Comparison of ENCODE assay signal across 17 cellular contexts in genomic region chr1:15786581-15786980, GRCh38. TPM values are rescaled to one million over a fixed set of nuclear protein-coding genes. Genes with fewer than 3 reads are reported as not detected.
DNase-seq lines count a peak whose midpoint lies in the region; ATAC-seq and TF ChIP-seq lines count a peak whose summit lies in the region.
"Had no signal": no experiment of that assay in that cellular context is flagged by ENCODE, and none has a peak within 500 bp of the region (broad histone marks: within the 10 kb centered on the region; RNA-seq: fewer than 3 reads in every experiment).

No MANE protein-coding gene starts in this region.

- no peak overlapping the region for H3K23ac ChIP-seq in IMR-90 (ENCODE audit: low read depth, low read length)

- H3K9ac ChIP-seq in IMR-90 (ENCODE audit: low read depth, low read length) = no peak overlapping the region

- 0 out of 4 replicates have a peak, but pooled peaks cover 0 to 3% of the 10 kb centered on the region in 2 experiments for H3K79me1 ChIP-seq in IMR-90 (ENCODE audit: low read depth in 1 of 2, low read length in 2 of 2)

- H3K27ac ChIP-seq in IMR-90 (ENCODE audit: insufficient read depth, low read length) (no peak overlapping the region), coronary artery (peak overlapping the region; percentile 67 to 77), mesodermal cell (ENCODE audit: low read depth, low read length, severe bottlenecking) (peak overlapping the region; percentile 5), upper lobe of right lung (no peak overlapping the region)

- H3K4ac ChIP-seq in IMR-90 (ENCODE audit: low read depth, low read length) = no peak overlapping the region

- no peak overlapping the region for H2BK20ac ChIP-seq in IMR-90 (ENCODE audit: low read depth, low read length)

- TF ChIP-seq POLR2A in IMR-90 (IDR thresholded peaks at IDR 0.05; ENCODE audit: low read depth, low read length) = no peak

- intact Hi-C loops in IMR-90 (cut with micrococcal nuclease) = no loop called here
- intact Hi-C loops in upper lobe of right lung (cut with DNase I) = no loop called here

- peak; percentile 31 for ATAC-seq in IMR-90 (ENCODE audit: low read depth)
- ATAC-seq in upper lobe of right lung = peak; percentile 40
- no peak for ATAC-seq in HG02763 (IDR thresholded peaks at IDR 0.05; ENCODE audit: unreplicated experiment)
- ATAC-seq: activated naive CD8-positive, alpha-beta T cell treated with anti-CD3 and anti-CD28 coated beads, Interleukin-2, amount 50 U/mL, for 24 hours had no signal

- dilution Hi-C loops in IMR-90 (cut with HindIII; ENCODE audit: low sequenced_read_pairs, unreplicated experiment) = no loop called here

- TF ChIP-seq RAD21 in IMR-90 (IDR thresholded peaks at IDR 0.05; ENCODE audit: low read length) = no peak

- H4K5ac ChIP-seq in IMR-90 (ENCODE audit: low read depth, low read length) = no peak overlapping the region

- no peak overlapping the region for H3K56ac ChIP-seq in IMR-90 (ENCODE audit: extremely low read depth, insufficient read depth, low read length)

- H3K14ac ChIP-seq in IMR-90 (replicated peaks; ENCODE audit: low read depth, low read length) = 0 out of 2 replicates have a peak overlapping the region, but pooled peaks have one; percentile 27

- 0 out of 2 replicates have a peak, but pooled peaks cover 3% of the 10 kb centered on the region for H3K4me1 ChIP-seq in IMR-90 (ENCODE audit: control insufficient read depth, insufficient read depth, low read length)
- no peaks in the 10 kb centered on the region for H3K4me1 ChIP-seq in mesodermal cell (ENCODE audit: control insufficient read depth, insufficient read depth, low read length, poor library complexity, severe bottlenecking)
- H3K4me1 ChIP-seq in upper lobe of right lung = no peaks in the 10 kb centered on the region

- H4K91ac ChIP-seq in IMR-90 (ENCODE audit: insufficient read depth, low read depth, low read length) = no peak overlapping the region; the same call in 1 of the 2 replicates

- H2BK120ac ChIP-seq in IMR-90 (ENCODE audit: low read depth, low read length) = no peak overlapping the region

- WGBS in IMR-90 (ENCODE audit: extremely low coverage in 2 of 2, insufficient read length in 1 of 2), 2 experiments = 64% methylated on average over 7 of the region's 10 CpGs; no CpG with 5 or more reads in 1 of the 2 experiments
- WGBS in mesodermal cell (ENCODE audit: insufficient coverage in 2 of 2), 2 experiments = 83 to 88% methylated on average over 7 to 9 of the region's 10 CpGs

- H3K4me3 ChIP-seq in IMR-90 (ENCODE audit: insufficient read depth, low read depth, low read length) (no peak overlapping the region), coronary artery (no peak overlapping the region), mesodermal cell (ENCODE audit: extremely low read depth, insufficient read depth, low read length, poor library complexity, severe bottlenecking) (no peak overlapping the region), upper lobe of right lung (no peak overlapping the region)
- H3K4me3 ChIP-seq: lung had no signal

- CTCF ChIA-PET in IMR-90 (lab: Yijun Ruan, JAX) = no interaction called here

- no peak overlapping the region for H3K18ac ChIP-seq in IMR-90 (ENCODE audit: low read depth, low read length)

- DNase-seq in IMR-90 = peak; percentile 18
- no peak for DNase-seq in coronary artery (ENCODE audit: low spot score)
- no peak for DNase-seq in upper lobe of right lung
- no peak for DNase-seq in HK-2 (ENCODE audit: unreplicated experiment)
- DNase-seq in NCI-H748 (lab: John Stamatoyannopoulos, UW; ENCODE audit: unreplicated experiment) = no peak
- DNase-seq: activated CD8-positive, alpha-beta memory T cell treated with anti-CD3 and anti-CD28 coated beads, Interleukin-2, amount 50 U/mL, for 4 hours; activated naive CD8-positive, alpha-beta T cell treated with anti-CD3 and anti-CD28 coated beads, Interleukin-2, amount 50 U/mL, for 24 hours; glutamatergic neuron; NCI-H1092; NCI-H446; SHP77; stimulated activated CD4-positive, alpha-beta T cell treated with anti-CD3 and anti-CD28 coated beads, Interleukin-4, amount 100 ng/mL, for 24 hours had no signal

- peaks cover 3% of the 10 kb centered on the region for H4K20me1 ChIP-seq in IMR-90 (ENCODE audit: insufficient read depth, low read length)

- no peak overlapping the region; the same call in 1 of the 2 replicates for H2AK5ac ChIP-seq in IMR-90 (ENCODE audit: low read depth, low read length)

- in situ Hi-C loops in IMR-90 (cut with MboI; ENCODE audit: low sequenced_read_pairs) = loop anchor here (25.0 kb wide), 1 partner anchor 401 kb away; no protein-coding TSS in a partner anchor

- no TSS peak for BruUV-seq in IMR-90 (replicated peaks; lab: Mats Ljungman, UMichigan)

- H2BK5ac ChIP-seq in IMR-90 (ENCODE audit: low read depth, low read length, poor library complexity, severe bottlenecking) = no peak overlapping the region

- H3K9me3 ChIP-seq in IMR-90 (ENCODE audit: control insufficient read depth, insufficient read depth, low read length) (no peaks in the 10 kb centered on the region), mesodermal cell (ENCODE audit: control insufficient read depth, low read length) (no peaks in the 10 kb centered on the region), upper lobe of right lung (no peaks in the 10 kb centered on the region)

- no peak overlapping the region for H2AFZ ChIP-seq in IMR-90 (replicated peaks; ENCODE audit: low read length, poor library complexity)

- no peak overlapping the region; a peak in 1 of 4 replicates for H4K8ac ChIP-seq in IMR-90 (ENCODE audit: low read depth in 2 of 2, low read length in 2 of 2)

- peaks cover 5% of the 10 kb centered on the region for H3K9me1 ChIP-seq in IMR-90 (ENCODE audit: insufficient read depth, low read length)

- H2BK15ac ChIP-seq in IMR-90 (ENCODE audit: low read depth, low read length) = no peak overlapping the region

- H3K27me3 ChIP-seq in IMR-90 (ENCODE audit: control insufficient read depth, insufficient read depth, low read length) (no peaks in the 10 kb centered on the region), upper lobe of right lung (no peaks in the 10 kb centered on the region)

- no peak overlapping the region for H3K4me2 ChIP-seq in IMR-90 (ENCODE audit: low read depth, low read length)

- no peak overlapping the region for H2AK9ac ChIP-seq in IMR-90 (replicated peaks; ENCODE audit: low read depth, low read length, poor library complexity)

- H3K36me3 ChIP-seq in IMR-90 (ENCODE audit: control insufficient read depth, insufficient read depth, low read length) (peaks cover 30% of the 10 kb centered on the region), mesodermal cell (ENCODE audit: control insufficient read depth, insufficient read depth, low read length) (peaks cover 40% of the 10 kb centered on the region), upper lobe of right lung (peaks cover 6% of the 10 kb centered on the region)

- POLR2A ChIA-PET in IMR-90 (lab: Charles Lee; ENCODE audit: unreplicated experiment) = no interaction called here

- TF ChIP-seq CTCF in IMR-90 (conservative IDR thresholded peaks at IDR 0.05; ENCODE audit: low read depth, low read length) = no peak
- TF ChIP-seq CTCF in coronary artery (IDR thresholded peaks at IDR 0.05) = no peak
- TF ChIP-seq CTCF in upper lobe of right lung (IDR thresholded peaks at IDR 0.05) = no peak

TF ChIP-seq in IMR-90, 13 proteins besides CTCF, POLR2A, EP300 and RAD21 (continues in another document):
- TF ChIP-seq BHLHE40 (IDR thresholded peaks at IDR 0.05; ENCODE audit: low read depth, low read length) (no peak), NFE2L2 (IDR thresholded peaks at IDR 0.05; ENCODE audit: low read depth, low read length) (no peak), SMC3 (IDR thresholded peaks at IDR 0.05; ENCODE audit: low read depth, low read length) (no peak), RFX5 (IDR thresholded peaks at IDR 0.05; ENCODE audit: low read depth, low read length) (no peak), CEBPB (IDR thresholded peaks at IDR 0.05; ENCODE audit: low read depth, low read length) (no peak), RCOR1 (IDR thresholded peaks at IDR 0.05; ENCODE audit: insufficient replicate concordance, low read length) (no peak), ELK1 (IDR thresholded peaks at IDR 0.05; ENCODE audit: borderline replicate concordance, low read depth, low read length) (no peak)

RNA-seq across cellular contexts. Expression of gene UQCRHL, which starts 20.9 kb away (rescaled TPM):
- total RNA-seq in IMR-90 (2012; rRNA removed) = 1.4 and 2.8 TPM in 2 replicates
- 2.4 and 2.6 TPM in 2 replicates for polyA plus RNA-seq in IMR-90 (2012; rRNA removed)
- polyA plus RNA-seq in IMR-90 (2012; cell fraction: cytosol; rRNA removed) = 0.44 and 0.71 TPM in 2 replicates
- polyA plus RNA-seq in IMR-90 (2012; cell fraction: nucleus; rRNA removed; ENCODE audit: low replicate concordance) = 0.13 and 1.4 TPM in 2 replicates
- 4.8 TPM for polyA plus RNA-seq in mesodermal cell (2013, experiment 1 of 2)
- polyA plus RNA-seq in mesodermal cell (2013, experiment 2 of 2) = 5.2 TPM
- 0.93 TPM for total RNA-seq in upper lobe of right lung

RNA-seq across cellular contexts. Expression of gene FBLIM1, which starts 28.0 kb away (rescaled TPM):
- total RNA-seq in IMR-90 (2012; rRNA removed) (43.6 and 52.2 TPM in 2 replicates), upper lobe of right lung (39.0 TPM)
- polyA plus RNA-seq in IMR-90 (2012; rRNA removed) = 140 and 159 TPM in 2 replicates
- polyA plus RNA-seq in IMR-90 (2012; cell fraction: cytosol; rRNA removed) = 157 and 164 TPM in 2 replicates
- 95.1 and 141 TPM in 2 replicates for polyA plus RNA-seq in IMR-90 (2012; cell fraction: nucleus; rRNA removed; ENCODE audit: low replicate concordance)
- 81.1 TPM for polyA plus RNA-seq in mesodermal cell (2013, experiment 1 of 2)
- 60.5 TPM for polyA plus RNA-seq in mesodermal cell (2013, experiment 2 of 2)

RNA-seq across cellular contexts. Expression of gene TMEM82, which starts 44.3 kb away (rescaled TPM):
- not detected in 2 replicates for total RNA-seq in IMR-90 (2012; rRNA removed)
- not detected in 2 replicates for polyA plus RNA-seq in IMR-90 (2012; rRNA removed)
- not detected in 2 replicates for polyA plus RNA-seq in IMR-90 (2012; cell fraction: cytosol; rRNA removed)
- polyA plus RNA-seq in IMR-90 (2012; cell fraction: nucleus; rRNA removed; ENCODE audit: low replicate concordance) = not detected in 2 replicates
- not detected for polyA plus RNA-seq in mesodermal cell (2013, experiment 1 of 2)
- not detected for polyA plus RNA-seq in mesodermal cell (2013, experiment 2 of 2)
- not detected for total RNA-seq in upper lobe of right lung
- total RNA-seq: HT-29, lung, pulmonary artery endothelial cell had no signal
- polyA plus RNA-seq: lung had no signal

RNA-seq across cellular contexts. Expression of gene SLC25A34, which starts 50.5 kb away (rescaled TPM):
- total RNA-seq in IMR-90 (2012; rRNA removed) (under 0.01 TPM in 1 of 2 replicates, not detected in the other), upper lobe of right lung (3.0 TPM)
- polyA plus RNA-seq in IMR-90 (2012; rRNA removed) = 0.72 and 1.1 TPM in 2 replicates
- 0.08 and 0.45 TPM in 2 replicates for polyA plus RNA-seq in IMR-90 (2012; cell fraction: cytosol; rRNA removed)
- 5.3 and 9.5 TPM in 2 replicates for polyA plus RNA-seq in IMR-90 (2012; cell fraction: nucleus; rRNA removed; ENCODE audit: low replicate concordance)
- 1.7 TPM for polyA plus RNA-seq in mesodermal cell (2013, experiment 1 of 2)
- polyA plus RNA-seq in mesodermal cell (2013, experiment 2 of 2) = 2.1 TPM
- total RNA-seq: HT-29 had no signal

Comparison
In these comparisons a context has a peak if more than half of its experiments do, and no peak if none do; other contexts are left out.
1. H3K27ac ChIP-seq: peak in coronary artery (2 of 2) and mesodermal cell (single experiment); none in IMR-90 (single experiment) and upper lobe of right lung (single experiment).